ENCODE assay signal across 12 cellular contexts in the genomic region with DNA sequence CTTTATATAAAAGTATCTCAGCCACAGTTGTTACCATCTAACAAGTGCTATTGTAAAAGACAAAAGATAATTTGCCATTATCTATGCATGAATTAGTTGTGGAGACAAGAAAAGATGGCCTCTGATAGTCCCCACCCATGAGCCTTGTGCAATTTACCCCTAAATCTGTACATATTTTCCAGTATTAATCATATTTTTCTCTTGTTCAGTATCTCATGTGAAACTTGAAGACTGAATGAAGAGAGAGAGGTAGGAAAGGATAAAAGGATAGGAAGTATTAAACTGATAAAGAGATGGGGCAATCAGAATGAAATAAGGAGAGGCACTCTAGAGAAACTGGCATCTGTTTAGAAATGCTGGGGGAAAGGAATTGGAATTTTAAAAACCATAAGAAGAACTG. TPM values are rescaled to one million over a fixed set of nuclear protein-coding genes. Genes with fewer than 3 reads are reported as not detected.
A peak's percentile ranks its signal among the peaks of the same experiment; 100 is the strongest.
DNase-seq lines count a peak whose midpoint lies in the region; ATAC-seq and TF ChIP-seq lines count a peak whose summit lies in the region.
"Had no signal": no experiment of that assay in that cellular context is flagged by ENCODE, and none has a peak within 500 bp of the region (broad histone marks: within the 10 kb centered on the region; RNA-seq: fewer than 3 reads in every experiment).

No MANE protein-coding gene starts in this region.

- H4K8ac ChIP-seq in mesenchymal stem cell (ENCODE audit: low read length): no peak overlapping the region

- H3K27me3 ChIP-seq in BLaER1 treated with 17β-estradiol and CSF1 and Interleukin-3, amounts not matched to agents 10 nM and 100 nM: no peaks in the 10 kb centered on the region
- H3K27me3 ChIP-seq in GM23338 (ENCODE audit: insufficient read depth): no peaks in the 10 kb centered on the region
- no peaks in the 10 kb centered on the region for H3K27me3 ChIP-seq in ascending aorta
- H3K27me3 ChIP-seq in mesenchymal stem cell (ENCODE audit: control insufficient read depth in 1 of 2, insufficient read depth in 1 of 2, low read length in 2 of 2): no peaks in the 10 kb centered on the region
- H3K27me3 ChIP-seq in prostate gland (replicated peaks; ENCODE audit: insufficient read depth): no peaks in the 10 kb centered on the region
- H3K27me3 ChIP-seq: esophagus squamous epithelium had no signal

- no peak for DNase-seq in GM23338 (ENCODE audit: low spot score)
- no peak for DNase-seq in ascending aorta (ENCODE audit: low spot score in 2 of 2)
- DNase-seq in mesenchymal stem cell: no peak
- DNase-seq in NCI-H1694 treated with DMSO at 0.1 percent for 48 hours (lab: John Stamatoyannopoulos, UW): no peak
- no peak for DNase-seq in prostate gland (ENCODE audit: low spot score)
- DNase-seq: esophagus squamous epithelium, NCI-H1694 had no signal

- no peaks in the 10 kb centered on the region for H3F3A ChIP-seq in GM23338 (replicated peaks; ENCODE audit: low read depth)

- H2BK15ac ChIP-seq in mesenchymal stem cell (ENCODE audit: low read depth, poor library complexity, severe bottlenecking): no peak overlapping the region

- no peaks in the 10 kb centered on the region for H3K79me1 ChIP-seq in mesenchymal stem cell (replicated peaks; ENCODE audit: low read length, poor library complexity, severe bottlenecking)

- no peak overlapping the region for H2AK5ac ChIP-seq in mesenchymal stem cell (ENCODE audit: low read length, severe bottlenecking)

- H3K4me2 ChIP-seq in BLaER1 treated with 17β-estradiol and CSF1 and Interleukin-3, amounts not matched to agents 10 nM and 100 nM: peak overlapping the region; percentile 66 to 89 (median 80)
- no peak overlapping the region for H3K4me2 ChIP-seq in GM23338
- H3K4me2 ChIP-seq in mesenchymal stem cell (ENCODE audit: low read length, poor library complexity, severe bottlenecking): no peak overlapping the region

- H3K9me3 ChIP-seq in BLaER1 treated with 17β-estradiol and CSF1 and Interleukin-3, amounts not matched to agents 10 nM and 100 nM (replicated peaks in 1 of 11): no peaks in the 10 kb centered on the region
- H3K9me3 ChIP-seq in ascending aorta (no peaks in the 10 kb centered on the region), mesenchymal stem cell (ENCODE audit: control insufficient read depth, low read length) (no peaks in the 10 kb centered on the region), prostate gland (no peaks in the 10 kb centered on the region)
- H3K9me3 ChIP-seq: esophagus squamous epithelium had no signal

- TF ChIP-seq CTCF in GM23338 (conservative IDR thresholded peaks at IDR 0.05; ENCODE audit: low read depth in 2 of 2) (no peak), ascending aorta (IDR thresholded peaks at IDR 0.05) (no peak), prostate gland (IDR thresholded peaks at IDR 0.05) (no peak)

- intact Hi-C loops in ascending aorta (cut with DNase I) (loop anchor here (5.0 kb wide), 4 partner anchors 37 to 157 kb away; partner anchors contain the start of gene USP53), prostate gland (cut with DNase I) (no loop called here)

- no peak overlapping the region for H3K4ac ChIP-seq in mesenchymal stem cell (ENCODE audit: low read depth in 1 of 2, low read length in 2 of 2)

- H2AFZ ChIP-seq in GM23338: peak overlapping the region; percentile 67; the same call in 1 of the 2 replicates
- H2AFZ ChIP-seq in mesenchymal stem cell (ENCODE audit: low read depth, low read length): no peak overlapping the region

- H4K91ac ChIP-seq in mesenchymal stem cell (ENCODE audit: low read length): no peak overlapping the region

- peak overlapping the region in 9 of 11 experiments; percentile 21 to 73 (median 51); a peak in 15 of 22 replicates for H3K27ac ChIP-seq in BLaER1 treated with 17β-estradiol and CSF1 and Interleukin-3, amounts not matched to agents 10 nM and 100 nM
- H3K27ac ChIP-seq in GM23338 (ENCODE audit: low read depth): no peak overlapping the region
- H3K27ac ChIP-seq in ascending aorta: peak overlapping the region; percentile 39 to 40
- H3K27ac ChIP-seq in mesenchymal stem cell (ENCODE audit: low read length, poor library complexity, severe bottlenecking): no peak overlapping the region
- no peak overlapping the region for H3K27ac ChIP-seq in prostate gland
- H3K27ac ChIP-seq: esophagus squamous epithelium had no signal

- no peak overlapping the region for H2BK5ac ChIP-seq in mesenchymal stem cell (ENCODE audit: low read depth, low read length, poor library complexity, severe bottlenecking)

- H3K27me3 Mint-ChIP-seq in GM23338 (ENCODE audit: insufficient read depth, low read depth, poor library complexity): no peaks in the 10 kb centered on the region

- peak overlapping the region in 3 of 10 experiments; percentile 18 to 28 (median 24); a peak in 3 of 20 replicates for H3K4me3 ChIP-seq in BLaER1 treated with 17β-estradiol and CSF1 and Interleukin-3, amounts not matched to agents 10 nM and 100 nM
- no peak overlapping the region for H3K4me3 ChIP-seq in GM23338
- H3K4me3 ChIP-seq in ascending aorta: no peak overlapping the region
- no peak overlapping the region for H3K4me3 ChIP-seq in mesenchymal stem cell (ENCODE audit: insufficient read depth in 1 of 2, low read depth in 1 of 2, low read length in 2 of 2)
- no peak overlapping the region for H3K4me3 ChIP-seq in prostate gland
- H3K4me3 ChIP-seq: esophagus squamous epithelium had no signal

- peaks cover 9% of the 10 kb centered on the region for H3K4me1 Mint-ChIP-seq in GM23338

- no peaks in the 10 kb centered on the region for H3K79me2 ChIP-seq in GM23338 (replicated peaks; ENCODE audit: insufficient read depth)

- H2BK120ac ChIP-seq in mesenchymal stem cell (ENCODE audit: low read depth, low read length): no peak overlapping the region

- peaks cover 19 to 33% (median 26%) of the 10 kb centered on the region in 10 experiments for H3K4me1 ChIP-seq in BLaER1 treated with 17β-estradiol and CSF1 and Interleukin-3, amounts not matched to agents 10 nM and 100 nM
- H3K4me1 ChIP-seq in GM23338 (ENCODE audit: insufficient read depth) (no peaks in the 10 kb centered on the region), ascending aorta (peaks cover 0 to 31% of the 10 kb centered on the region in 2 donors), mesenchymal stem cell (ENCODE audit: control insufficient read depth, insufficient read depth, low read depth, low read length) (no peaks in the 10 kb centered on the region), prostate gland (replicated peaks) (no peaks in the 10 kb centered on the region)
- H3K4me1 ChIP-seq: esophagus squamous epithelium had no signal

- H4K20me1 ChIP-seq in BLaER1 treated with 17β-estradiol and CSF1 and Interleukin-3, amounts not matched to agents 10 nM and 100 nM: no peaks in the 10 kb centered on the region
- H4K20me1 ChIP-seq in GM23338 (replicated peaks; ENCODE audit: insufficient read depth): no peaks in the 10 kb centered on the region

- H3K18ac ChIP-seq in mesenchymal stem cell (ENCODE audit: low read depth in 1 of 2, low read length in 2 of 2): no peak overlapping the region

- H3K36me3 Mint-ChIP-seq in GM23338 (ENCODE audit: low read depth): no peaks in the 10 kb centered on the region

- H3K4me3 Mint-ChIP-seq in GM23338: no peak overlapping the region

- TF ChIP-seq POLR2A in prostate gland (IDR thresholded peaks at IDR 0.05): no peak

- peak overlapping the region in 3 of 11 experiments; percentile 42 to 45 (median 43); a peak in 3 of 22 replicates for H3K9ac ChIP-seq in BLaER1 treated with 17β-estradiol and CSF1 and Interleukin-3, amounts not matched to agents 10 nM and 100 nM
- H3K9ac ChIP-seq in mesenchymal stem cell (ENCODE audit: low read length): peak overlapping the region; percentile 61

- no peaks in the 10 kb centered on the region for H3K36me3 ChIP-seq in BLaER1 treated with 17β-estradiol and CSF1 and Interleukin-3, amounts not matched to agents 10 nM and 100 nM
- H3K36me3 ChIP-seq in GM23338 (ENCODE audit: insufficient read depth) (no peaks in the 10 kb centered on the region), ascending aorta (no peaks in the 10 kb centered on the region), mesenchymal stem cell (ENCODE audit: control insufficient read depth in 1 of 2, insufficient read depth in 2 of 2, low read depth in 1 of 2, low read length in 2 of 2) (no peaks in the 10 kb centered on the region), prostate gland (no peaks in the 10 kb centered on the region)
- H3K36me3 ChIP-seq: esophagus squamous epithelium had no signal

- ATAC-seq in GM23338 (no peak), GM18909 (IDR thresholded peaks at IDR 0.05; ENCODE audit: poor library complexity, unreplicated experiment) (no peak), HG02588 (IDR thresholded peaks at IDR 0.05; ENCODE audit: unreplicated experiment) (no peak)

- H3K23ac ChIP-seq in mesenchymal stem cell (ENCODE audit: low read length in 2 of 2): no peak overlapping the region

- H3K27ac Mint-ChIP-seq in GM23338: no peak overlapping the region

- H3K9me2 ChIP-seq in GM23338 (ENCODE audit: insufficient read depth): no peaks in the 10 kb centered on the region

- H2BK12ac ChIP-seq in mesenchymal stem cell (ENCODE audit: low read length in 2 of 2): no peak overlapping the region

- no peaks in the 10 kb centered on the region for H3K9me3 Mint-ChIP-seq in GM23338

- no peak overlapping the region for H3K14ac ChIP-seq in mesenchymal stem cell (ENCODE audit: low read length in 2 of 2)

TF ChIP-seq in GM23338, 12 proteins besides CTCF, POLR2A, EP300 and RAD21 (continues in another document):
- TF ChIP-seq CREB1 (CRISPR knock-in tag; IDR thresholded peaks at IDR 0.05; ENCODE audit: low read depth): no peak
- no peak for TF ChIP-seq NANOG (IDR thresholded peaks at IDR 0.05; ENCODE audit: borderline replicate concordance)
- no peak for TF ChIP-seq POLR2AphosphoS5 (IDR thresholded peaks at IDR 0.05; ENCODE audit: low read depth)
- TF ChIP-seq ZNF331 (CRISPR knock-in tag; IDR thresholded peaks at IDR 0.05; ENCODE audit: low read depth): no peak
- TF ChIP-seq EZH2phosphoT487 (IDR thresholded peaks at IDR 0.05; ENCODE audit: unreplicated experiment): no peak
- TF ChIP-seq EZH2 (IDR thresholded peaks at IDR 0.05; ENCODE audit: low read depth, unreplicated experiment): no peak

RNA-seq across cellular contexts. Expression of gene MYOZ2, which starts 3.7 kb away (rescaled TPM):
- total RNA-seq in GM23338 (2014; rRNA removed; shearing (Covaris generic)): not detected in 2 replicates
- 0.10 TPM in 1 of 2 replicates, not detected in the other for polyA plus RNA-seq in GM23338 (2016; fragmentation: Nextera tagmentation; extraction: Ambion mirVana)
- total RNA-seq in ascending aorta (3.5 TPM), prostate gland (1 to 10 TPM; 2.1 to 5.5 TPM)
- 0.73 TPM for polyA plus RNA-seq in mesenchymal stem cell (2013, experiment 1 of 2)
- polyA plus RNA-seq in mesenchymal stem cell (2013, experiment 2 of 2): 0.64 TPM
- total RNA-seq: activated CD8-positive, alpha-beta memory T cell treated with anti-CD3 and anti-CD28 coated beads for 36 hours; esophagus squamous epithelium; H1 had no signal
- polyA plus RNA-seq: H1 had no signal

Comparison
In these comparisons a context has a peak if more than half of its experiments do, and no peak if none do; other contexts are left out.
1. H3K27ac ChIP-seq: peak in BLaER1 treated with 17β-estradiol and CSF1 and Interleukin-3, amounts not matched to agents 10 nM and 100 nM (9 of 11) and ascending aorta (2 of 2); none in GM23338 (single experiment), mesenchymal stem cell (single experiment) and prostate gland (0 of 2).
2. H3K4me2 ChIP-seq: peak in BLaER1 treated with 17β-estradiol and CSF1 and Interleukin-3, amounts not matched to agents 10 nM and 100 nM (11 of 11); none in GM23338 (single experiment) and mesenchymal stem cell (single experiment).